In genomic region chr1:29521846-29522580, GRCh38 we compare ENCODE assay signal across 1 cellular context.
TF ChIP-seq lines count a peak whose summit lies in the region.

No MANE protein-coding gene starts in this region.

TF ChIP-seq in SK-N-SH, 30 proteins besides CTCF, POLR2A, EP300 and RAD21 (continued from another document):
- TF ChIP-seq RFX5 (IDR thresholded peaks at IDR 0.05; ENCODE audit: low read length) (no peak), TEAD4 (IDR thresholded peaks at IDR 0.05; ENCODE audit: borderline replicate concordance, insufficient read depth) (no peak), CHD2 (IDR thresholded peaks at IDR 0.05; ENCODE audit: low read length, partially characterized antibody) (no peak), MEF2A (IDR thresholded peaks at IDR 0.05; ENCODE audit: borderline replicate concordance, low read depth) (no peak), FOXJ3 (CRISPR knock-in tag; IDR thresholded peaks at IDR 0.05) (no peak), SIN3A (IDR thresholded peaks at IDR 0.05; ENCODE audit: borderline replicate concordance, low read depth, low read length) (no peak), USF2 (IDR thresholded peaks at IDR 0.05; ENCODE audit: borderline replicate concordance, low read depth, low read length) (no peak), USF1 (IDR thresholded peaks at IDR 0.05; ENCODE audit: borderline replicate concordance, low read depth) (no peak), GABPA (IDR thresholded peaks at IDR 0.05; ENCODE audit: low read depth) (no peak), FOSL2 (IDR thresholded peaks at IDR 0.05; ENCODE audit: borderline replicate concordance, low read depth) (no peak), FOXM1 (IDR thresholded peaks at IDR 0.05; ENCODE audit: low read depth) (no peak), MXI1 (IDR thresholded peaks at IDR 0.05; ENCODE audit: low read depth, low read length) (no peak), JUND (IDR thresholded peaks at IDR 0.05) (no peak), POLR2AphosphoS5 (IDR thresholded peaks at IDR 0.05; ENCODE audit: low read depth, low read length) (no peak), RCOR1 (IDR thresholded peaks at IDR 0.05; ENCODE audit: low read length) (no peak)
- TF ChIP-seq, protein P1, sequence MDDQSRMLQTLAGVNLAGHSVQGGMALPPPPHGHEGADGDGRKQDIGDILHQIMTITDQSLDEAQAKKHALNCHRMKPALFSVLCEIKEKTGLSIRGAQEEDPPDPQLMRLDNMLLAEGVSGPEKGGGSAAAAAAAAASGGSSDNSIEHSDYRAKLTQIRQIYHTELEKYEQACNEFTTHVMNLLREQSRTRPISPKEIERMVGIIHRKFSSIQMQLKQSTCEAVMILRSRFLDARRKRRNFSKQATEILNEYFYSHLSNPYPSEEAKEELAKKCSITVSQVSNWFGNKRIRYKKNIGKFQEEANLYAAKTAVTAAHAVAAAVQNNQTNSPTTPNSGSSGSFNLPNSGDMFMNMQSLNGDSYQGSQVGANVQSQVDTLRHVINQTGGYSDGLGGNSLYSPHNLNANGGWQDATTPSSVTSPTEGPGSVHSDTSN (IDR thresholded peaks at IDR 0.05) = no peak
